ENCODE assay signal across 22 cellular contexts in the genomic region with DNA sequence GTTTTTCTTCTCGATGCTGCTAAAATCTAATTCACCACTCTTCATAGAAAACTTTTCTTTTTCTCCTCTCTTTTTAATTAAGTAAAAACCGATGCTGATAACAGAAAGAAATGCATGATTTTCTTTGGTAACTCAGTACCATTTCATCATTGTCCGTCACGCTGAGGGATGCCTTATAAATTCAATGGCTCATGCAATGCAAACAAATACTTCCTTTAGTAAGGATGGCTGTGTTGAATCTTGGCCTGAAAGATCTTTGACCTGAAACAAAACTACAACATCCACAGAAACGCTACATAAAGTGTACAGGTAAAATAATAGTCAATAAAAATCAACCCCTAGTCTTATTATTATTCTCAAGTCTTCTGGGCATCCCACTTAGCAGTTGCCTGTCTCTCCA.
"Had no signal": no experiment of that assay in that cellular context is flagged by ENCODE, and none has a peak within 500 bp of the region (broad histone marks: within the 10 kb centered on the region; RNA-seq: fewer than 3 reads in every experiment).

No MANE protein-coding gene starts in this region.

- DNase-seq: islet precursor cell; left ventricle myocardium inferior; midbrain; mucosa of descending colon; naive thymus-derived CD4-positive, alpha-beta T cell; ovary; right lobe of liver; stimulated activated CD4-positive, alpha-beta T cell treated with anti-CD3 and anti-CD28 coated beads, Interleukin-1b, Interleukin-23, amount 100 ng/mL, for 48 hours; stimulated activated CD4-positive, alpha-beta T cell treated with anti-CD3 and anti-CD28 coated beads, Interleukin-4, amount 100 ng/mL, for 1 hour; stimulated activated naive B cell treated with anti-CD40 and anti-IgM and Interleukin-4, amounts not matched to agents 10 μg/mL and 1 μg/mL and 100 μg/mL, for 72 hours; stimulated activated naive CD8-positive, alpha-beta T cell treated with anti-CD3 and anti-CD28 coated beads, Interleukin-15, Interleukin-2, amounts not matched to agents 100 U/mL and 50 U/mL, for 24 hours; stomach; testis; thyroid gland; transverse colon; upper lobe of left lung had no signal

- H3K27ac ChIP-seq: hepatocyte, left ventricle myocardium inferior, ovary, right atrium auricular region, right lobe of liver, stomach, testis, thyroid gland, transverse colon, upper lobe of left lung had no signal

- H3K4me1 ChIP-seq: right atrium auricular region, right lobe of liver, testis, thyroid gland, upper lobe of left lung had no signal

- FAIRE-seq: urothelium cell line had no signal

- H3K79me2 ChIP-seq: hepatocyte had no signal

- H3K27me3 ChIP-seq: hepatocyte, ovary, right atrium auricular region, right lobe of liver, stomach, testis, thyroid gland, transverse colon, upper lobe of left lung had no signal

- H3K4me3 ChIP-seq: hepatocyte, left ventricle myocardium inferior, lung, mucosa of descending colon, ovary, right atrium auricular region, right lobe of liver, smooth muscle cell, stomach, testis, thyroid gland, transverse colon, upper lobe of left lung had no signal

- H3K9me3 ChIP-seq: left ventricle myocardium inferior, mucosa of descending colon, ovary, right atrium auricular region, right lobe of liver, stomach, testis, thyroid gland, transverse colon, upper lobe of left lung had no signal

- H3K36me3 ChIP-seq: left ventricle myocardium inferior, ovary, right atrium auricular region, right lobe of liver, stomach, thyroid gland, transverse colon, upper lobe of left lung had no signal

- ATAC-seq: mucosa of descending colon; naive thymus-derived CD4-positive, alpha-beta T cell; natural killer cell treated with Interleukin-12 subunit alpha and Interleukin-12 subunit beta and Interleukin-15 and Interleukin-18, amount 100 ng/mL, for 72 hours; right lobe of liver; stimulated activated naive B cell treated with anti-CD40 and anti-IgM and Interleukin-4, amounts not matched to agents 10 μg/mL and 1 μg/mL and 100 μg/mL, for 72 hours; stimulated activated naive CD8-positive, alpha-beta T cell treated with anti-CD3 and anti-CD28 coated beads, Interleukin-15, Interleukin-2, amounts not matched to agents 100 U/mL and 50 U/mL, for 24 hours had no signal

- H3K4me2 ChIP-seq: hepatocyte, smooth muscle cell had no signal
